In the genomic region with DNA sequence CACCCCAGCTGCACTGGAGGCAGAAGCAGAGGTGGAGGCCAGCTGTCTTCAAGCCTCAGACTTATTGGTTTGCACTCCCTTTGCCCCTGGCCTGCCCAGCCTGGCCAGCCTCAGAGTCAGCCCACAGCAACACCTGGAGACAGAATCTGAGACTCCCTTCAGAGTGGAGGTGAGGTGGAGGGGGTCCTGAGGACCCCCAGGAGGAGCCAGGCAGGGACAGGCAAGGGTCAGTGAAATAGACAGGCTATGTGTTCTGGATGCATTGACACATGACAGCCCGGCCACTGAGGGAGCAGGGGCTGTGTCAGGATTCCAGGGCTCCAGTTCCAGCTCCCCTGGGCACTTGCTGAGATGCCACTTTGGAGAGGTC, we compare ENCODE assay signal across 27 cellular contexts.
"Had no signal": no experiment of that assay in that cellular context is flagged by ENCODE, and none has a peak within 500 bp of the region (broad histone marks: within the 10 kb centered on the region; RNA-seq: fewer than 3 reads in every experiment).

No MANE protein-coding gene starts in this region.

- H3K9me3 ChIP-seq: neutrophil, ovary, psoas muscle, right lobe of liver, sigmoid colon, thoracic aorta, thyroid gland, tibial nerve, upper lobe of left lung, vagina had no signal

- H3K9me3 Mint-ChIP-seq: natural killer cell; stimulated activated naive CD8-positive, alpha-beta T cell treated with anti-CD3 and anti-CD28 coated beads, Interleukin-15, Interleukin-2, amounts not matched to agents 100 ng/mL and 50 ng/mL, for 24 hours had no signal

- H3K79me2 ChIP-seq: parathyroid adenoma had no signal

- H3K4me2 ChIP-seq: neural progenitor cell had no signal

- DNase-seq: natural killer cell; posterior cingulate gyrus; psoas muscle; right cardiac atrium; right lobe of liver; sigmoid colon; small intestine; stimulated activated CD4-positive, alpha-beta T cell treated with anti-CD3 and anti-CD28 coated beads, Interleukin-15, amount 100 ng/mL, for 24 hours; stimulated activated CD4-positive, alpha-beta T cell treated with anti-CD3 and anti-CD28 coated beads, Interleukin-2, amount 100 ng/mL, for 24 hours; stimulated activated CD4-positive, alpha-beta T cell treated with anti-CD3 and anti-CD28 coated beads, Interleukin-2, amount 100 ng/mL, for 48 hours; stimulated activated CD4-positive, alpha-beta T cell treated with anti-CD3 and anti-CD28 coated beads, Interleukin-4, amount 100 ng/mL, for 24 hours; stimulated activated naive B cell treated with anti-CD40 and anti-IgM and Interleukin-4, amounts not matched to agents 10 μg/mL and 1 μg/mL and 100 μg/mL, for 72 hours; stimulated activated naive CD4-positive, alpha-beta T cell treated with Interleukin-2 at 50 U/mL for 16 hours; stomach; thyroid gland; upper lobe of left lung had no signal

- H3K36me3 ChIP-seq: neural progenitor cell, neutrophil, ovary, right lobe of liver, sigmoid colon, stomach, thoracic aorta, thyroid gland, tibial nerve, upper lobe of left lung, vagina had no signal

- H3K9ac ChIP-seq: neural progenitor cell, parathyroid adenoma had no signal

- H3K4me3 ChIP-seq: neural progenitor cell, ovary, psoas muscle, right lobe of liver, sigmoid colon, stomach, thoracic aorta, thyroid gland, tibial nerve, upper lobe of left lung, vagina had no signal

- H3K27ac ChIP-seq: neural progenitor cell, neutrophil, ovary, parathyroid adenoma, psoas muscle, right lobe of liver, sigmoid colon, stomach, thoracic aorta, thyroid gland, tibial nerve, upper lobe of left lung, vagina had no signal

- H2AFZ ChIP-seq: neural progenitor cell, parathyroid adenoma had no signal

- ATAC-seq: natural killer cell; psoas muscle; right cardiac atrium; right lobe of liver; stimulated activated effector memory CD8-positive, alpha-beta T cell treated with anti-CD3 and anti-CD28 coated beads, Interleukin-12 subunit alpha, Interleukin-12 subunit beta, amount 100 ng/mL, for 72 hours; stimulated activated naive B cell treated with anti-CD40 and anti-IgM and Interleukin-4, amounts not matched to agents 10 μg/mL and 1 μg/mL and 100 μg/mL, for 72 hours had no signal

- H3K36me3 Mint-ChIP-seq: natural killer cell; stimulated activated effector memory CD8-positive, alpha-beta T cell treated with anti-CD3 and anti-CD28 coated beads, Interleukin-12 subunit alpha, Interleukin-12 subunit beta, amount 100 ng/mL, for 72 hours; stimulated activated naive B cell treated with anti-CD40 and anti-IgM and Interleukin-4, amounts not matched to agents 10 μg/mL and 1 μg/mL and 100 μg/mL, for 72 hours had no signal

- H3K27me3 ChIP-seq: neutrophil, ovary, right lobe of liver, thyroid gland, upper lobe of left lung, vagina had no signal

- H3K4me3 Mint-ChIP-seq: natural killer cell; nephron; stimulated activated effector memory CD8-positive, alpha-beta T cell treated with anti-CD3 and anti-CD28 coated beads, Interleukin-12 subunit alpha, Interleukin-12 subunit beta, amount 100 ng/mL, for 72 hours; stimulated activated naive B cell treated with anti-CD40 and anti-IgM and Interleukin-4, amounts not matched to agents 10 μg/mL and 1 μg/mL and 100 μg/mL, for 72 hours; stimulated activated naive CD8-positive, alpha-beta T cell treated with anti-CD3 and anti-CD28 coated beads, Interleukin-15, Interleukin-2, amounts not matched to agents 100 ng/mL and 50 ng/mL, for 24 hours had no signal

- H3K4me1 ChIP-seq: parathyroid adenoma, psoas muscle, right lobe of liver, sigmoid colon, stomach, thyroid gland, upper lobe of left lung, vagina had no signal

- H3K27ac Mint-ChIP-seq: natural killer cell; nephron; progenitor cell of endocrine pancreas; stimulated activated effector memory CD8-positive, alpha-beta T cell treated with anti-CD3 and anti-CD28 coated beads, Interleukin-12 subunit alpha, Interleukin-12 subunit beta, amount 100 ng/mL, for 72 hours; stimulated activated naive B cell treated with anti-CD40 and anti-IgM and Interleukin-4, amounts not matched to agents 10 μg/mL and 1 μg/mL and 100 μg/mL, for 72 hours; stimulated activated naive CD8-positive, alpha-beta T cell treated with anti-CD3 and anti-CD28 coated beads, Interleukin-15, Interleukin-2, amounts not matched to agents 100 ng/mL and 50 ng/mL, for 24 hours had no signal

- H3K4me1 Mint-ChIP-seq: natural killer cell; stimulated activated effector memory CD8-positive, alpha-beta T cell treated with anti-CD3 and anti-CD28 coated beads, Interleukin-12 subunit alpha, Interleukin-12 subunit beta, amount 100 ng/mL, for 72 hours; stimulated activated naive B cell treated with anti-CD40 and anti-IgM and Interleukin-4, amounts not matched to agents 10 μg/mL and 1 μg/mL and 100 μg/mL, for 72 hours had no signal
